ENCODE assay signal across 8 cellular contexts in genomic region chr2:32064021-32064678, GRCh38. TPM values are rescaled to one million over a fixed set of nuclear protein-coding genes. Genes with fewer than 3 reads are reported as not detected.
A peak's percentile ranks its signal among the peaks of the same experiment; 100 is the strongest.
DNase-seq lines count a peak whose midpoint lies in the region; ATAC-seq and TF ChIP-seq lines count a peak whose summit lies in the region.

No MANE protein-coding gene starts in this region.

- CTCF ChIA-PET in activated CD4-positive, alpha-beta memory T cell treated with anti-CD3 and anti-CD28 coated beads, Interleukin-2, amount 10 ng/mL, durations not matched to agents 7 days and 5 days (lab: Charles Lee), result interaction anchor here (0.6 to 4.4 kb wide), 9 partner anchors 9 to 141 kb away, joined by 3 to 34 read pairs (median 5); partner anchors contain the start of genes DPY30, MEMO1 and SLC30A6

- peak; percentile 1 for ATAC-seq in GM19468 (IDR thresholded peaks at IDR 0.05; ENCODE audit: extremely low read depth, unreplicated experiment)

- H3K27ac Mint-ChIP-seq in activated CD4-positive, alpha-beta memory T cell treated with anti-CD3 and anti-CD28 coated beads, Interleukin-2, amount 10 ng/mL, durations not matched to agents 7 days and 5 days, result peak overlapping the region; percentile 86
- peak overlapping the region; percentile 67 for H3K27ac Mint-ChIP-seq in glutamatergic neuron (ENCODE audit: unreplicated experiment)

- H3K27me3 Mint-ChIP-seq in activated CD4-positive, alpha-beta memory T cell treated with anti-CD3 and anti-CD28 coated beads, Interleukin-2, amount 10 ng/mL, durations not matched to agents 7 days and 5 days, result no peaks in the 10 kb centered on the region
- peaks cover 2% of the 10 kb centered on the region for H3K27me3 Mint-ChIP-seq in glutamatergic neuron (ENCODE audit: unreplicated experiment)

- DNase-seq in COLO668 (lab: John Stamatoyannopoulos, UW; ENCODE audit: unreplicated experiment) (peak; percentile 26), Kasumi-1 (lab: John Stamatoyannopoulos, UW) (peak; percentile 35 to 43), glutamatergic neuron (peak; percentile 52), pons (ENCODE audit: low spot score) (peak; percentile 46), GF-D8 (lab: John Stamatoyannopoulos, UW) (no peak), kidney glomerular epithelial cell (lab: John Stamatoyannopoulos, UW) (no peak)
- DNase-seq in activated CD4-positive, alpha-beta memory T cell treated with anti-CD3 and anti-CD28 coated beads, Interleukin-2, amount 10 ng/mL, durations not matched to agents 7 days and 5 days, result peak; percentile 35

- peaks cover 3% of the 10 kb centered on the region for H3K36me3 Mint-ChIP-seq in activated CD4-positive, alpha-beta memory T cell treated with anti-CD3 and anti-CD28 coated beads, Interleukin-2, amount 10 ng/mL, durations not matched to agents 7 days and 5 days (ENCODE audit: low read depth)
- no peaks in the 10 kb centered on the region for H3K36me3 Mint-ChIP-seq in glutamatergic neuron (ENCODE audit: unreplicated experiment)

- TF ChIP-seq CTCF in glutamatergic neuron (IDR thresholded peaks at IDR 0.05; ENCODE audit: partially characterized antibody, unreplicated experiment), result no peak

- no peaks in the 10 kb centered on the region for H3K9me3 Mint-ChIP-seq in activated CD4-positive, alpha-beta memory T cell treated with anti-CD3 and anti-CD28 coated beads, Interleukin-2, amount 10 ng/mL, durations not matched to agents 7 days and 5 days
- H3K9me3 Mint-ChIP-seq in glutamatergic neuron (ENCODE audit: unreplicated experiment), result peaks cover 12% of the 10 kb centered on the region

- peak overlapping the region; percentile 94 for H3K4me3 Mint-ChIP-seq in activated CD4-positive, alpha-beta memory T cell treated with anti-CD3 and anti-CD28 coated beads, Interleukin-2, amount 10 ng/mL, durations not matched to agents 7 days and 5 days
- H3K4me3 Mint-ChIP-seq in glutamatergic neuron (ENCODE audit: unreplicated experiment), result peak overlapping the region; percentile 88

- peaks cover 31% of the 10 kb centered on the region for H3K4me1 Mint-ChIP-seq in activated CD4-positive, alpha-beta memory T cell treated with anti-CD3 and anti-CD28 coated beads, Interleukin-2, amount 10 ng/mL, durations not matched to agents 7 days and 5 days
- peaks cover 6% of the 10 kb centered on the region for H3K4me1 Mint-ChIP-seq in glutamatergic neuron (ENCODE audit: low read depth, unreplicated experiment)

- POLR2A ChIA-PET in activated CD4-positive, alpha-beta memory T cell treated with anti-CD3 and anti-CD28 coated beads, Interleukin-2, amount 10 ng/mL, durations not matched to agents 7 days and 5 days (lab: Charles Lee), result interaction anchor here (0.7 to 3.6 kb wide), 12 partner anchors 9 to 1918 kb away, joined by 3 to 62 read pairs (median 4); partner anchors contain the start of genes DPY30, MEMO1 and SLC30A6

RNA-seq across cellular contexts. Expression of gene SPAST, which starts 0.8 kb away (rescaled TPM):
- 10 to 100 TPM; 21.1 to 21.8 TPM for total RNA-seq in activated CD4-positive, alpha-beta memory T cell treated with anti-CD3 and anti-CD28 coated beads, Interleukin-2, amount 10 ng/mL, durations not matched to agents 7 days and 5 days
- total RNA-seq in glutamatergic neuron (ENCODE audit: unreplicated experiment), result 44.5 TPM

RNA-seq across cellular contexts. Expression of gene DPY30, which starts 24.5 kb away (rescaled TPM):
- 10 to 100 TPM; 68.9 to 74.2 TPM for total RNA-seq in activated CD4-positive, alpha-beta memory T cell treated with anti-CD3 and anti-CD28 coated beads, Interleukin-2, amount 10 ng/mL, durations not matched to agents 7 days and 5 days
- 67.5 TPM for total RNA-seq in glutamatergic neuron (ENCODE audit: unreplicated experiment)

RNA-seq across cellular contexts. Expression of gene MEMO1, which starts 53.3 kb away (rescaled TPM):
- 10 to 100 TPM; 40.7 to 41.5 TPM for total RNA-seq in activated CD4-positive, alpha-beta memory T cell treated with anti-CD3 and anti-CD28 coated beads, Interleukin-2, amount 10 ng/mL, durations not matched to agents 7 days and 5 days
- total RNA-seq in glutamatergic neuron (ENCODE audit: unreplicated experiment), result 48.8 TPM

Comparison
In these comparisons a context has a peak if more than half of its experiments do, and no peak if none do; other contexts are left out.
1. DNase-seq: peak in COLO668 (single experiment), Kasumi-1 (2 of 2), activated CD4-positive, alpha-beta memory T cell treated with anti-CD3 and anti-CD28 coated beads, Interleukin-2, amount 10 ng/mL, durations not matched to agents 7 days and 5 days (single experiment), glutamatergic neuron (single experiment) and pons (single experiment); none in GF-D8 (single experiment) and kidney glomerular epithelial cell (single experiment).